In genomic region chr18:78183815-78184214, GRCh38 we compare ENCODE assay signal across 28 cellular contexts.
"Had no signal": no experiment of that assay in that cellular context is flagged by ENCODE, and none has a peak within 500 bp of the region (broad histone marks: within the 10 kb centered on the region; RNA-seq: fewer than 3 reads in every experiment).

No MANE protein-coding gene starts in this region.

- FAIRE-seq: pancreas had no signal

- ATAC-seq: naive thymus-derived CD8-positive, alpha-beta T cell; natural killer cell treated with Interleukin-12 subunit alpha and Interleukin-12 subunit beta and Interleukin-15 and Interleukin-18, amount 100 ng/mL, for 72 hours; pancreas; right cardiac atrium; sciatic nerve; stimulated activated memory B cell treated with anti-CD40 and anti-IgM and Interleukin-4, amounts not matched to agents 10 μg/mL and 1 μg/mL and 100 μg/mL, for 72 hours; stimulated activated naive CD8-positive, alpha-beta T cell treated with anti-CD3 and anti-CD28 coated beads, Interleukin-15, amount 100 ng/mL, for 72 hours; stimulated activated naive CD8-positive, alpha-beta T cell treated with anti-CD3 and anti-CD28 coated beads, Interleukin-15, Interleukin-2, amounts not matched to agents 100 U/mL and 50 U/mL, for 24 hours; upper lobe of right lung had no signal

- H3K4me1 ChIP-seq: pancreas, prostate gland, spleen, suprapubic skin, testis, tibial artery, transverse colon, upper lobe of right lung, uterus had no signal

- H3K4me3 ChIP-seq: pancreas, prostate gland, skin epidermis, smooth muscle cell, spleen, suprapubic skin, testis, tibial artery, transverse colon, upper lobe of right lung, uterus had no signal

- H3K27me3 ChIP-seq: neutrophil, spleen, suprapubic skin, testis, tibial artery, transverse colon, upper lobe of right lung, uterus had no signal

- H3K27ac ChIP-seq: neutrophil, pancreas, prostate gland, skin epidermis, spleen, suprapubic skin, testis, tibial artery, transverse colon, upper lobe of right lung, uterus had no signal

- DNase-seq: naive thymus-derived CD8-positive, alpha-beta T cell; nephron progenitor cell; nucleus accumbens; pancreas; right cardiac atrium; spleen; stimulated activated CD4-positive, alpha-beta T cell treated with anti-CD3 and anti-CD28 coated beads, Interleukin-12 subunit alpha, Interleukin-12 subunit beta, amount 100 ng/mL, for 4 hours; stimulated activated CD4-positive, alpha-beta T cell treated with anti-CD3 and anti-CD28 coated beads, Interleukin-1b, Interleukin-23, amount 100 ng/mL, for 48 hours; stimulated activated CD4-positive, alpha-beta T cell treated with anti-CD3 and anti-CD28 coated beads, Interleukin-4, amount 100 ng/mL, for 1 hour; stimulated activated CD4-positive, alpha-beta T cell treated with anti-CD3 and anti-CD28 coated beads, Interleukin-4, amount 100 ng/mL, for 4 hours; stimulated activated CD8-positive, alpha-beta memory T cell treated with anti-CD3 and anti-CD28 coated beads, Interleukin-4, amount 100 ng/mL, for 48 hours; stimulated activated naive CD4-positive, alpha-beta T cell; stimulated activated naive CD8-positive, alpha-beta T cell treated with anti-CD3 and anti-CD28 coated beads, Interleukin-15, amount 100 ng/mL, for 72 hours; stimulated activated naive CD8-positive, alpha-beta T cell treated with anti-CD3 and anti-CD28 coated beads, Interleukin-15, Interleukin-2, amounts not matched to agents 100 U/mL and 50 U/mL, for 24 hours; substantia nigra; testis; tibial artery; transverse colon; upper lobe of right lung; uterus had no signal

- H3K36me3 ChIP-seq: neutrophil, pancreas, prostate gland, spleen, suprapubic skin, tibial artery, transverse colon, upper lobe of right lung, uterus had no signal

- H3K9me3 ChIP-seq: neutrophil, prostate gland, suprapubic skin, testis, upper lobe of right lung, uterus had no signal

- H3K4me2 ChIP-seq: smooth muscle cell had no signal
